ENCODE assay signal across 26 cellular contexts in the genomic region with DNA sequence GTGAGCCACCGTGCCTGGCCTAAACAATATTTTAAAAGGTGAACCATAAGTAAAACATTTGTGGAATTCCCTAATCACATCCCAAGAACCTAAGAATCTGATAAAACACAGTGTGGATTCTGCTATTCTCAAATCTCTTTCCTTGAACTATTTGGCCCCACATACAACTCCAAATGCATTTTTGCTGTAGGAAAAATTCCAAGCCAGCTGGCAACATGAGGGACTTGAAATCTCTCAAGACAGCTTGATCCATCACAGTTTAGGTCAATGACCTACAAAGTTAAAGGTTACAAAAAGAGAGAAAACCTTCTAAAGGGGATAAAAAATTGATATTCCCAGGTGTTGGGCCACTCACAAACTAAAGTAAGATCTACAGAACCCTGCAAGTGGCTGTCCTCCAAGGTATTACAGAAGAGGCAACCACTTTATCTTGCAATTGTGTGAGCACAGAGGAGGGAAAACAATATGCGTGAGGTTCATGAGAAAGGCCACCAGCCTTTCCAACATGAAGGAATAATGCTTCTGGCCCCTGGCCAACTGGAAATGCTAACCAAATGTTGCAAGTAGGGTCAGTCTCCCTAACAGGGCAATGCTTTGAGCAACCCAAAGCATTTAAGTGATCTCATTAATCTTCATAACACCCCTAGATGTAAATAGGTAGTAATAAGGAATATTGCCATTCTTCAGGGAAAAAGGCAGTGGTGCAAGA.
DNase-seq lines count a peak whose midpoint lies in the region; ATAC-seq and TF ChIP-seq lines count a peak whose summit lies in the region.
"Had no signal": no experiment of that assay in that cellular context is flagged by ENCODE, and none has a peak within 500 bp of the region (broad histone marks: within the 10 kb centered on the region; RNA-seq: fewer than 3 reads in every experiment).

No MANE protein-coding gene starts in this region.

- H3K27me3 Mint-ChIP-seq in activated CD8-positive, alpha-beta memory T cell treated with anti-CD3 and anti-CD28 coated beads, Interleukin-2, amount 10 ng/mL, durations not matched to agents 7 days and 5 days = no peaks in the 10 kb centered on the region
- H3K27me3 Mint-ChIP-seq: activated CD4-positive, alpha-beta T cell treated with anti-CD3 and anti-CD28 coated beads, Interleukin-2, amount 10 ng/mL, durations not matched to agents 7 days and 5 days; effector memory CD8-positive, alpha-beta T cell; natural killer cell treated with Interleukin-12 subunit alpha and Interleukin-12 subunit beta and Interleukin-15 and Interleukin-18, amount 100 ng/mL, for 72 hours had no signal

- no peaks in the 10 kb centered on the region for H3K36me3 Mint-ChIP-seq in activated CD8-positive, alpha-beta memory T cell treated with anti-CD3 and anti-CD28 coated beads, Interleukin-2, amount 10 ng/mL, durations not matched to agents 7 days and 5 days
- H3K36me3 Mint-ChIP-seq: natural killer cell treated with Interleukin-12 subunit alpha and Interleukin-12 subunit beta and Interleukin-15 and Interleukin-18, amount 100 ng/mL, for 72 hours; stimulated activated effector memory CD8-positive, alpha-beta T cell treated with anti-CD3 and anti-CD28 coated beads, Interleukin-12 subunit alpha, Interleukin-12 subunit beta, amount 100 ng/mL, for 72 hours had no signal

- DNase-seq in EL (peak; percentile 19), adipocyte (ENCODE audit: low read depth) (peak; percentile 38), fibroblast of pulmonary artery (ENCODE audit: low read depth) (peak; percentile 88), sciatic nerve (ENCODE audit: low spot score) (no peak), NCI-H2227 treated with DMSO at 0.1 percent for 48 hours (lab: John Stamatoyannopoulos, UW) (no peak)
- DNase-seq in activated CD8-positive, alpha-beta memory T cell treated with anti-CD3 and anti-CD28 coated beads, Interleukin-2, amount 10 ng/mL, durations not matched to agents 7 days and 5 days = no peak
- DNase-seq: activated CD4-positive, alpha-beta T cell treated with anti-CD3 and anti-CD28 coated beads, Interleukin-2, amount 10 ng/mL, durations not matched to agents 7 days and 5 days; activated gamma-delta T cell treated with Interleukin-2 at 50 U/mL for 16 hours; activated T-cell treated with anti-CD3 and anti-CD28 coated beads, Interleukin-2, amount 50 U/mL, for 4 hours; DND-41; effector memory CD8-positive, alpha-beta T cell; HFFc6; left lung; NCI-H1436; NCI-H524; Peyer's patch; retina; SIG-M5; stimulated activated CD4-positive, alpha-beta T cell treated with anti-CD3 and anti-CD28 coated beads, Interleukin-12 subunit alpha, Interleukin-12 subunit beta, amount 100 ng/mL, for 4 hours; stimulated activated CD4-positive, alpha-beta T cell treated with anti-CD3 and anti-CD28 coated beads, Interleukin-4, amount 100 ng/mL, for 24 hours; upper lobe of left lung had no signal

- H3K4me3 ChIP-seq in adipocyte (ENCODE audit: low read length) (no peak overlapping the region), fibroblast of pulmonary artery (replicated peaks; ENCODE audit: low read depth, low read length) (no peak overlapping the region)
- H3K4me3 ChIP-seq: breast epithelium, left lung, Peyer's patch, upper lobe of left lung had no signal

- ATAC-seq in sciatic nerve = peak; percentile 45
- no peak for ATAC-seq in HG02763 (IDR thresholded peaks at IDR 0.05; ENCODE audit: unreplicated experiment)
- no peak for ATAC-seq in activated CD8-positive, alpha-beta memory T cell treated with anti-CD3 and anti-CD28 coated beads, Interleukin-2, amount 10 ng/mL, durations not matched to agents 7 days and 5 days
- ATAC-seq: activated T-cell treated with anti-CD3 and anti-CD28 coated beads, Interleukin-2, amount 50 U/mL, for 4 hours; effector memory CD8-positive, alpha-beta T cell; esophagus mucosa; left lung; natural killer cell treated with Interleukin-12 subunit alpha and Interleukin-12 subunit beta and Interleukin-15 and Interleukin-18, amount 100 ng/mL, for 72 hours; stimulated activated effector memory CD8-positive, alpha-beta T cell treated with anti-CD3 and anti-CD28 coated beads, Interleukin-12 subunit alpha, Interleukin-12 subunit beta, amount 100 ng/mL, for 72 hours had no signal

- H3K9me3 Mint-ChIP-seq in activated CD8-positive, alpha-beta memory T cell treated with anti-CD3 and anti-CD28 coated beads, Interleukin-2, amount 10 ng/mL, durations not matched to agents 7 days and 5 days (ENCODE audit: low read depth) = peaks cover 5% of the 10 kb centered on the region
- H3K9me3 Mint-ChIP-seq: HFFc6 had no signal

- H3K36me3 ChIP-seq in adipocyte (ENCODE audit: control insufficient read depth, insufficient read depth, low read length, severe bottlenecking) = no peaks in the 10 kb centered on the region
- H3K36me3 ChIP-seq: breast epithelium, left lung, Peyer's patch, upper lobe of left lung had no signal

- peaks cover 9% of the 10 kb centered on the region for H3K4me1 ChIP-seq in adipocyte (ENCODE audit: control insufficient read depth, insufficient read depth, low read length)
- H3K4me1 ChIP-seq: breast epithelium, left lung, upper lobe of left lung had no signal

- intact Hi-C loops in sciatic nerve (cut with DNase I) = no loop called here

- no peak for TF ChIP-seq CTCF in fibroblast of pulmonary artery (IDR thresholded peaks at IDR 0.05; ENCODE audit: low read length, missing control alignments)

- H3K4me3 Mint-ChIP-seq in activated CD8-positive, alpha-beta memory T cell treated with anti-CD3 and anti-CD28 coated beads, Interleukin-2, amount 10 ng/mL, durations not matched to agents 7 days and 5 days = no peak overlapping the region
- H3K4me3 Mint-ChIP-seq: activated CD4-positive, alpha-beta T cell treated with anti-CD3 and anti-CD28 coated beads, Interleukin-2, amount 10 ng/mL, durations not matched to agents 7 days and 5 days; activated T-cell treated with anti-CD3 and anti-CD28 coated beads, Interleukin-2, amount 50 U/mL, for 4 hours; effector memory CD8-positive, alpha-beta T cell; HFFc6; natural killer cell treated with Interleukin-12 subunit alpha and Interleukin-12 subunit beta and Interleukin-15 and Interleukin-18, amount 100 ng/mL, for 72 hours; stimulated activated effector memory CD8-positive, alpha-beta T cell treated with anti-CD3 and anti-CD28 coated beads, Interleukin-12 subunit alpha, Interleukin-12 subunit beta, amount 100 ng/mL, for 72 hours had no signal

- CTCF ChIA-PET in activated CD8-positive, alpha-beta memory T cell treated with anti-CD3 and anti-CD28 coated beads, Interleukin-2, amount 10 ng/mL, durations not matched to agents 7 days and 5 days (lab: Charles Lee) = no interaction called here

- H3K27ac Mint-ChIP-seq in activated CD8-positive, alpha-beta memory T cell treated with anti-CD3 and anti-CD28 coated beads, Interleukin-2, amount 10 ng/mL, durations not matched to agents 7 days and 5 days = no peak overlapping the region
- H3K27ac Mint-ChIP-seq: activated CD4-positive, alpha-beta T cell treated with anti-CD3 and anti-CD28 coated beads, Interleukin-2, amount 10 ng/mL, durations not matched to agents 7 days and 5 days; effector memory CD8-positive, alpha-beta T cell; HFFc6; natural killer cell treated with Interleukin-12 subunit alpha and Interleukin-12 subunit beta and Interleukin-15 and Interleukin-18, amount 100 ng/mL, for 72 hours; stimulated activated effector memory CD8-positive, alpha-beta T cell treated with anti-CD3 and anti-CD28 coated beads, Interleukin-12 subunit alpha, Interleukin-12 subunit beta, amount 100 ng/mL, for 72 hours had no signal

- no peaks in the 10 kb centered on the region for H3K4me1 Mint-ChIP-seq in activated CD8-positive, alpha-beta memory T cell treated with anti-CD3 and anti-CD28 coated beads, Interleukin-2, amount 10 ng/mL, durations not matched to agents 7 days and 5 days
- H3K4me1 Mint-ChIP-seq: activated CD4-positive, alpha-beta T cell treated with anti-CD3 and anti-CD28 coated beads, Interleukin-2, amount 10 ng/mL, durations not matched to agents 7 days and 5 days; stimulated activated effector memory CD8-positive, alpha-beta T cell treated with anti-CD3 and anti-CD28 coated beads, Interleukin-12 subunit alpha, Interleukin-12 subunit beta, amount 100 ng/mL, for 72 hours had no signal

- H3K9me3 ChIP-seq in adipocyte (ENCODE audit: control insufficient read depth, low read length) = no peaks in the 10 kb centered on the region
- H3K9me3 ChIP-seq: breast epithelium, left lung, Peyer's patch, upper lobe of left lung had no signal

- no peak overlapping the region for H3K9ac ChIP-seq in adipocyte (ENCODE audit: low read length)

- H3K27me3 ChIP-seq in adipocyte (replicated peaks; ENCODE audit: control insufficient read depth, insufficient read depth, low read length) = no peaks in the 10 kb centered on the region
- H3K27me3 ChIP-seq: breast epithelium, left lung, Peyer's patch, upper lobe of left lung had no signal

Comparison
In these comparisons a context has a peak if more than half of its experiments do, and no peak if none do; other contexts are left out.
1. DNase-seq: peak in EL (single experiment), adipocyte (single experiment) and fibroblast of pulmonary artery (single experiment); none in sciatic nerve (single experiment), NCI-H2227 treated with DMSO at 0.1 percent for 48 hours (single experiment) and activated CD8-positive, alpha-beta memory T cell treated with anti-CD3 and anti-CD28 coated beads, Interleukin-2, amount 10 ng/mL, durations not matched to agents 7 days and 5 days (single experiment).